In genomic region chr16:15644962-15645465, GRCh38 we compare ENCODE assay signal across 8 cellular contexts. TPM values are rescaled to one million over a fixed set of nuclear protein-coding genes. Genes with fewer than 3 reads are reported as not detected.
DNase-seq lines count a peak whose midpoint lies in the region; TF ChIP-seq lines count a peak whose summit lies in the region.
"Not testable (repeated sequence)": the region's sequence is repeated elsewhere in the genome, so short reads cannot be mapped to it uniquely, and the experiment has no call there.

No MANE protein-coding gene starts in this region.

- in situ Hi-C loops in SK-MEL-5 (cut with HindIII; ENCODE audit: low pct_unique_long_range_greater_than_20kb, low sequenced_read_pairs): not testable (repeated sequence)

- H3K9ac ChIP-seq in mesendoderm (ENCODE audit: low read length): not testable (repeated sequence)

- not testable (repeated sequence) for H2AK5ac ChIP-seq in mesendoderm (ENCODE audit: low read length)

- DNase-seq in CMK (ENCODE audit: low read depth) (peak; percentile 15), HFF-Myc (ENCODE audit: extremely low read depth, low read depth) (peak; percentile 95), NCI-H2196 treated with DMSO at 0.1 percent for 48 hours (lab: John Stamatoyannopoulos, UW; ENCODE audit: unreplicated experiment) (peak; percentile 12), SK-MEL-5 (ENCODE audit: low read depth, low spot score) (peak; percentile 26), erythroblast (lab: John Stamatoyannopoulos, UW) (peak; percentile 75 to 83), mesendoderm (peak; percentile 70), stromal cell of bone marrow (ENCODE audit: low read depth) (peak; percentile 87)
- DNase-seq in activated naive CD4-positive, alpha-beta T cell treated with anti-CD3 and anti-CD28 coated beads, Interleukin-2, amount 50 U/mL, for 16 hours: peak; percentile 45

- not testable (repeated sequence) for H3K4ac ChIP-seq in mesendoderm (ENCODE audit: low read depth, low read length)

- not testable (repeated sequence) for H3K4me2 ChIP-seq in mesendoderm (ENCODE audit: low read length)

- H2BK120ac ChIP-seq in mesendoderm (ENCODE audit: low read depth, low read length): not testable (repeated sequence)

- H4K5ac ChIP-seq in mesendoderm (ENCODE audit: low read length): not testable (repeated sequence)

- not testable (repeated sequence) for H2BK15ac ChIP-seq in mesendoderm (replicated peaks; ENCODE audit: low read depth)

- not testable (repeated sequence) for H3K36me3 ChIP-seq in mesendoderm (ENCODE audit: control insufficient read depth, insufficient read depth, low read length)

- no CpG with 5 or more reads among the region's 10 CpGs for WGBS in mesendoderm (ENCODE audit: extremely low coverage, insufficient coverage, low lambda C conversion rate)

- H4K8ac ChIP-seq in mesendoderm (ENCODE audit: low read depth, low read length): not testable (repeated sequence)

- H3K56ac ChIP-seq in mesendoderm (ENCODE audit: low read length): not testable (repeated sequence)

- not testable (repeated sequence) for H3K79me1 ChIP-seq in mesendoderm (ENCODE audit: low read length)

- H2BK5ac ChIP-seq in mesendoderm (ENCODE audit: low read length): not testable (repeated sequence)

- not testable (repeated sequence) for TF ChIP-seq CTCF in HFF-Myc (IDR thresholded peaks at IDR 0.05; ENCODE audit: low read depth, low read length, missing control alignments)

- not testable (repeated sequence) for H3K23ac ChIP-seq in mesendoderm (ENCODE audit: low read length)

- H3K79me2 ChIP-seq in mesendoderm (ENCODE audit: control insufficient read depth, insufficient read depth, low read length): peaks cover 16% of the 10 kb centered on the region

- not testable (repeated sequence) for H3K27me3 ChIP-seq in mesendoderm (ENCODE audit: insufficient read depth, low read length, poor library complexity)

- H3K4me3 ChIP-seq in HFF-Myc (replicated peaks; ENCODE audit: low read depth, low read length); mesendoderm (ENCODE audit: low read length): not testable (repeated sequence)

- not testable (repeated sequence) for H3K18ac ChIP-seq in mesendoderm (ENCODE audit: low read length)

- H3K27ac ChIP-seq in mesendoderm (ENCODE audit: low read depth, low read length): not testable (repeated sequence)

- H3K4me1 ChIP-seq in mesendoderm (ENCODE audit: control insufficient read depth, low read depth, low read length): not testable (repeated sequence)

- TF ChIP-seq POLR2A in erythroblast (IDR thresholded peaks at IDR 0.05; ENCODE audit: low read length): not testable (repeated sequence)

RNA-seq across cellular contexts. Expression of gene MARF1, which starts 2.1 kb away (rescaled TPM):
- 11.1 and 15.9 TPM in 2 replicates for total RNA-seq in SK-MEL-5 (2014; rRNA removed; shearing (Covaris generic))
- 18.3 and 24.9 TPM in 2 replicates for polyA plus RNA-seq in SK-MEL-5 (2015; cell fraction: cytosol; rRNA removed)
- 37.3 and 46.7 TPM in 2 replicates for polyA plus RNA-seq in SK-MEL-5 (2015; cell fraction: nucleus; rRNA removed)
- 10.0 TPM for polyA plus RNA-seq in mesendoderm (2013, experiment 1 of 2)
- polyA plus RNA-seq in mesendoderm (2013, experiment 2 of 2): 10.3 TPM

RNA-seq across cellular contexts. Expression of gene NDE1, which starts 5.0 kb away (rescaled TPM):
- 23.5 and 30.2 TPM in 2 replicates for total RNA-seq in SK-MEL-5 (2014; rRNA removed; shearing (Covaris generic))
- 66.5 and 68.3 TPM in 2 replicates for polyA plus RNA-seq in SK-MEL-5 (2015; cell fraction: cytosol; rRNA removed)
- polyA plus RNA-seq in SK-MEL-5 (2015; cell fraction: nucleus; rRNA removed): 20.6 TPM in 2 replicates
- 20.0 TPM for polyA plus RNA-seq in mesendoderm (2013, experiment 1 of 2)
- polyA plus RNA-seq in mesendoderm (2013, experiment 2 of 2): 21.4 TPM

Comparison
In these comparisons a context has a peak if more than half of its experiments do, and no peak if none do; other contexts are left out.
1. DNase-seq: peak in every context shown above with its lines; median percentile 95 in HFF-Myc; 87 in stromal cell of bone marrow; 79 in erythroblast; 70 in mesendoderm; 45 in activated naive CD4-positive, alpha-beta T cell treated with anti-CD3 and anti-CD28 coated beads, Interleukin-2, amount 50 U/mL, for 16 hours; 26 in SK-MEL-5; 15 in CMK; 12 in NCI-H2196 treated with DMSO at 0.1 percent for 48 hours.